ENCODE assay signal across 8 cellular contexts in the genomic region with DNA sequence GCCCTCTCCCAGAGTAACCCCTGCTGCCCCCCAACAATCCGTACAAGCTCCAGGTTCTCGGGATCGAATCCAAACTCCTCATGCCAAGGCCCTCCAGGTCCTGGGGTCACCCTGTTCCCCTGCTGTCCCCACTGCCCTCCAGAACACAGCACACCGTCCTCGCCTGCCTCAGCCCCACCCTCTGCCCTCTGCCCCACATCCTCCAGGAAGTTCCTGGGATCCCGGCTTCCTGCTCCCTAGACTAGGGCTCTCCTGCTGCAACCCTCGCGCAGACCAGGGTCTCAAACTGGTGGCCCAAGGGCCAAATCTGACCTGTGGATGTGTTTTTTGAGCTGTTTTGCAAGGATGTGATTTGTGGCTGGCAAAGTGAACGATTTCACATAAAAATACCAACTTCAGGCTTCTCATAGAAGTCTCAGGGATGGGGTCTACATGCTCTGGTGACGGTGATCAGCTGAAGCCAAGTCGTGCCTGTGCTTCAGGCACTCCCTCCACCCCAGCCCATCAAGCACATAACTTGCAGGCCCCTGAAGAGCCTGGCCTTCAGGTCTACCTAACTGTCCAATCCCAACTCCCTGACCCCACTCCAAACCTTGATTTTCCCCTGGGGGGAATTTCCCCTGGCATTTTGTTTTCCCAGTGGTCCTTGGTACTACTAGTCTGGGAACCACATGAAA. TPM values are rescaled to one million over a fixed set of nuclear protein-coding genes. Genes with fewer than 3 reads are reported as not detected.
DNase-seq lines count a peak whose midpoint lies in the region; ATAC-seq and TF ChIP-seq lines count a peak whose summit lies in the region.

No MANE protein-coding gene starts in this region.

- DNase-seq in CD14-positive monocyte (ENCODE audit: low spot score) (no peak), natural killer cell (no peak), head of caudate nucleus (no peak), NAMALWA (ENCODE audit: low spot score) (no peak)

- H3K27ac Mint-ChIP-seq in CD14-positive monocyte (peak overlapping the region in 5 of 7 donors; percentile 24 to 93 (median 71)), natural killer cell (peak overlapping the region; percentile 84 to 91)

- intact Hi-C loops in CD14-positive monocyte (cut with micrococcal nuclease) = loop anchor here (5.0 kb wide), 2 partner anchors 75 to 95 kb away; a partner anchor contains a TSS
- intact Hi-C loops in natural killer cell (cut with micrococcal nuclease) = no loop called here
- intact Hi-C loops in head of caudate nucleus (cut with DNase I) = loop anchor here (5.0 kb wide), 1 partner anchor 95 kb away; a partner anchor contains a TSS

- peak overlapping the region; percentile 76 for H3K4me3 ChIP-seq in Loucy (ENCODE audit: low read length, poor library complexity, severe bottlenecking)

- no peak overlapping the region for H2AFZ ChIP-seq in Loucy (ENCODE audit: low read length)

- peaks cover 17 to 24% of the 10 kb centered on the region in 2 donors for H3K36me3 Mint-ChIP-seq in CD14-positive monocyte
- H3K36me3 Mint-ChIP-seq in natural killer cell = no peaks in the 10 kb centered on the region

- H3K79me2 ChIP-seq in Loucy (ENCODE audit: insufficient read depth, low read length) = no peaks in the 10 kb centered on the region

- no peaks in the 10 kb centered on the region for H3K36me3 ChIP-seq in Loucy (ENCODE audit: insufficient read depth, low read length)

- H3K27me3 Mint-ChIP-seq in CD14-positive monocyte (ENCODE audit: low read depth in 3 of 3) = peaks cover 0 to 6% (median 1%) of the 10 kb centered on the region in 3 donors
- H3K27me3 Mint-ChIP-seq in natural killer cell (ENCODE audit: low read depth in 2 of 2) = no peaks in the 10 kb centered on the region

- TF ChIP-seq CTCF in CD14-positive monocyte (IDR thresholded peaks at IDR 0.05) = no peak
- no peak for TF ChIP-seq CTCF in Loucy (conservative IDR thresholded peaks at IDR 0.05; ENCODE audit: low read length)
- no peak for TF ChIP-seq CTCF in natural killer cell (IDR thresholded peaks at IDR 0.05)

- H4K20me1 ChIP-seq in Loucy (ENCODE audit: insufficient read depth, low read length, poor library complexity, severe bottlenecking) = no peaks in the 10 kb centered on the region

- H3K27ac ChIP-seq in cingulate gyrus (ENCODE audit: low read depth, low read length) = peak overlapping the region; percentile 23

- H3K27me3 ChIP-seq in Loucy (ENCODE audit: insufficient read depth, low read length, poor library complexity, severe bottlenecking) = no peaks in the 10 kb centered on the region

- H3K9me3 Mint-ChIP-seq in CD14-positive monocyte (peaks cover 0 to 2% (median 0%) of the 10 kb centered on the region in 7 donors), natural killer cell (no peaks in the 10 kb centered on the region)

- no peaks in the 10 kb centered on the region for H3K9me2 ChIP-seq in Loucy (replicated peaks; ENCODE audit: low read depth, low read length)

- no peaks in the 10 kb centered on the region for H3K9me3 ChIP-seq in Loucy (ENCODE audit: insufficient read depth, low read depth, low read length)

- H3F3A ChIP-seq in Loucy (ENCODE audit: low read depth) = no peaks in the 10 kb centered on the region

- H3K9ac ChIP-seq in Loucy (ENCODE audit: low read depth, low read length, poor library complexity, severe bottlenecking) = peak overlapping the region; percentile 80

- H3K4me1 Mint-ChIP-seq in CD14-positive monocyte = peaks cover 23% of the 10 kb centered on the region
- H3K4me1 Mint-ChIP-seq in natural killer cell = peaks cover 16 to 23% of the 10 kb centered on the region in 2 donors

- ATAC-seq in natural killer cell = no peak
- ATAC-seq in HG03432 (IDR thresholded peaks at IDR 0.05; ENCODE audit: unreplicated experiment) = no peak
- ATAC-seq in GM21367 (IDR thresholded peaks at IDR 0.05; ENCODE audit: unreplicated experiment) = no peak

- peaks cover 12% of the 10 kb centered on the region for H3K4me1 ChIP-seq in Loucy (ENCODE audit: insufficient read depth, low read length, poor library complexity, severe bottlenecking)

- peak overlapping the region; percentile 82 for H3K4me2 ChIP-seq in Loucy (ENCODE audit: low read depth, low read length, poor library complexity, severe bottlenecking)

- H3K4me3 Mint-ChIP-seq in CD14-positive monocyte = peak overlapping the region; percentile 82 to 93
- H3K4me3 Mint-ChIP-seq in natural killer cell = peak overlapping the region; percentile 95

RNA-seq across cellular contexts. Expression of a gene that starts 1.8 kb away (rescaled TPM):
- polyA plus RNA-seq in CD14-positive monocyte = 100 to 1,000 TPM; 202 to 234 TPM
- 10 to 100 TPM; 76.8 to 100.0 (median 78.4) TPM for total RNA-seq in natural killer cell

RNA-seq across cellular contexts. Expression of a gene that starts 29.1 kb away (rescaled TPM):
- not detected for polyA plus RNA-seq in CD14-positive monocyte
- 1 to 10 TPM; 1.1 to 2.1 (median 1.5) TPM for total RNA-seq in natural killer cell

RNA-seq across cellular contexts. Expression of a gene that starts 36.7 kb away (rescaled TPM):
- under 1 TPM in 1 of 2 donors, not detected in 1; 0.10 TPM for polyA plus RNA-seq in CD14-positive monocyte
- 10 to 100 TPM; 13.5 to 18.2 (median 14.0) TPM for total RNA-seq in natural killer cell
